ENCODE assay signal across 7 cellular contexts in genomic region chr17:41792835-41793748, GRCh38. TPM values are rescaled to one million over a fixed set of nuclear protein-coding genes. Genes with fewer than 3 reads are reported as not detected.
A peak's percentile ranks its signal among the peaks of the same experiment; 100 is the strongest.
DNase-seq lines count a peak whose midpoint lies in the region; ATAC-seq and TF ChIP-seq lines count a peak whose summit lies in the region.

No MANE protein-coding gene starts in this region.

- H3K27me3 ChIP-seq in HUES64 (ENCODE audit: insufficient read depth, low read length) (peaks cover 24% of the 10 kb centered on the region), iPS-18a (ENCODE audit: control insufficient read depth, insufficient read depth, low read length) (peaks cover 13% of the 10 kb centered on the region), thoracic aorta (replicated peaks; ENCODE audit: insufficient read depth) (no peaks in the 10 kb centered on the region)

- H3K4me1 ChIP-seq in HUES64 (ENCODE audit: insufficient read depth, low read length) (peaks cover 21% of the 10 kb centered on the region), iPS-18a (ENCODE audit: control insufficient read depth, low read depth, low read length) (peaks cover 21% of the 10 kb centered on the region), thoracic aorta (ENCODE audit: control insufficient read depth in 1 of 2, low read depth in 2 of 2) (peaks cover 11 to 15% of the 10 kb centered on the region in 2 donors)

- ATAC-seq in WTC11, result peak; percentile 21
- ATAC-seq in thoracic aorta (ENCODE audit: insufficient number of reproducible peaks, low FRiP score, low read depth), result no peak
- ATAC-seq in HG02588 (IDR thresholded peaks at IDR 0.05; ENCODE audit: unreplicated experiment), result no peak

- H3K4me1 Mint-ChIP-seq in WTC11, result peaks cover 35% of the 10 kb centered on the region

- DNase-seq in WTC11 (ENCODE audit: low spot score) (no peak), thoracic aorta (ENCODE audit: low spot score) (no peak)
- DNase-seq in effector CD4-positive, alpha-beta T cell, result no peak
- DNase-seq in stimulated activated CD4-positive, alpha-beta T cell treated with anti-CD3 and anti-CD28 coated beads, Interleukin-4, amount 100 ng/mL, for 4 hours, result no peak

- H3K36me3 Mint-ChIP-seq in WTC11, result no peaks in the 10 kb centered on the region

- H3K27ac ChIP-seq in HUES64 (ENCODE audit: low read depth, low read length) (peak overlapping the region; percentile 33; the same call in 1 of the 2 replicates), iPS-18a (ENCODE audit: low read length) (no peak overlapping the region), thoracic aorta (peak overlapping the region; percentile 41 to 43)

- H3K9me3 ChIP-seq in HUES64 (ENCODE audit: insufficient read depth, low read depth, low read length) (no peaks in the 10 kb centered on the region), iPS-18a (ENCODE audit: control insufficient read depth, low read depth, low read length) (no peaks in the 10 kb centered on the region), thoracic aorta (no peaks in the 10 kb centered on the region)

- peaks cover 46% of the 10 kb centered on the region for H3K27me3 Mint-ChIP-seq in WTC11 (ENCODE audit: low read depth)

- H3K9ac ChIP-seq in HUES64 (ENCODE audit: low read depth, low read length) (peak overlapping the region; percentile 38; the same call in 1 of the 2 replicates), iPS-18a (ENCODE audit: low read length) (no peak overlapping the region)

- no peak for TF ChIP-seq CTCF in WTC11 (IDR thresholded peaks at IDR 0.05)
- no peak for TF ChIP-seq CTCF in thoracic aorta (IDR thresholded peaks at IDR 0.05)

- no peak overlapping the region for H3K27ac Mint-ChIP-seq in WTC11

- CTCF ChIA-PET in WTC11 (lab: Charles Lee), result interaction anchor here (0.6 to 10.1 kb wide), 6 partner anchors 7 to 97 kb away, joined by 3 to 252 read pairs (median 4); partner anchors contain the start of genes JUP and P3H4

- H3K36me3 ChIP-seq in HUES64 (ENCODE audit: insufficient read depth, low read length), result no peaks in the 10 kb centered on the region
- no peaks in the 10 kb centered on the region for H3K36me3 ChIP-seq in iPS-18a (ENCODE audit: control insufficient read depth, low read depth, low read length)
- H3K36me3 ChIP-seq in thoracic aorta, result no peaks in the 10 kb centered on the region

- H3K4me3 Mint-ChIP-seq in WTC11, result peak overlapping the region; percentile 60

- POLR2A ChIA-PET in WTC11 (lab: Charles Lee), result interaction anchor here (1.3 to 9.9 kb wide), 4 partner anchors 8 to 630 kb away, joined by 3 to 142 read pairs (median 3); partner anchors contain the start of genes CAVIN1 and JUP

- 15% methylated on average over 21 of the region's 21 CpGs for WGBS in HUES64

- no peaks in the 10 kb centered on the region for H3K9me3 Mint-ChIP-seq in WTC11

- H3K4me3 ChIP-seq in HUES64 (ENCODE audit: low read length) (peak overlapping the region; percentile 40), iPS-18a (ENCODE audit: low read length) (peak overlapping the region; percentile 5), thoracic aorta (peak overlapping the region; percentile 35)

TF ChIP-seq in WTC11, 78 proteins besides CTCF, POLR2A, EP300 and RAD21:
- TF ChIP-seq ZBTB43 (CRISPR knock-in tag; IDR thresholded peaks at IDR 0.05), result 0 out of 2 replicates have a peak, but pooled peaks have one; percentile 46
- no peak for TF ChIP-seq JUN (CRISPR knock-in tag; IDR thresholded peaks at IDR 0.05)
- TF ChIP-seq NFE2L1 (CRISPR knock-in tag; IDR thresholded peaks at IDR 0.05), result peak; percentile 13; the same call in 1 of the 2 replicates
- no peak for TF ChIP-seq CBFB (CRISPR knock-in tag; IDR thresholded peaks at IDR 0.05; ENCODE audit: low read depth)
- TF ChIP-seq SP1 (CRISPR knock-in tag; conservative IDR thresholded peaks at IDR 0.05), result 0 out of 2 replicates have a peak, but pooled peaks have one; percentile 15

RNA-seq across cellular contexts. Expression of gene JUP, which starts 6.6 kb away (rescaled TPM):
- polyA plus RNA-seq in HUES64 (2013, experiment 1 of 2), result 61.3 TPM
- polyA plus RNA-seq in HUES64 (2013, experiment 2 of 2), result 64.8 TPM
- total RNA-seq in WTC11 (2021) (93.5 to 103 TPM (median 100 TPM) in 3 replicates), thoracic aorta (10 to 100 TPM; 82.4 to 98.7 TPM)

RNA-seq across cellular contexts. Expression of gene P3H4, which starts 18.7 kb away (rescaled TPM):
- polyA plus RNA-seq in HUES64 (2013, experiment 1 of 2), result 18.0 TPM
- 22.3 TPM for polyA plus RNA-seq in HUES64 (2013, experiment 2 of 2)
- total RNA-seq in WTC11 (2021) (32.1 to 34.6 TPM (median 33.5 TPM) in 3 replicates), thoracic aorta (10 to 100 TPM; 20.7 to 41.0 TPM)

RNA-seq across cellular contexts. Expression of gene FKBP10, which starts 19.7 kb away (rescaled TPM):
- polyA plus RNA-seq in HUES64 (2013, experiment 1 of 2), result 108 TPM
- polyA plus RNA-seq in HUES64 (2013, experiment 2 of 2), result 105 TPM
- total RNA-seq in WTC11 (2021) (227 to 243 TPM (median 232 TPM) in 3 replicates), thoracic aorta (100 to 1,000 TPM; 125 to 188 TPM)

RNA-seq across cellular contexts. Expression of gene NT5C3B, which starts 42.9 kb away (rescaled TPM):
- polyA plus RNA-seq in HUES64 (2013, experiment 1 of 2), result 60.6 TPM
- 57.7 TPM for polyA plus RNA-seq in HUES64 (2013, experiment 2 of 2)
- 58.1 to 62.9 TPM (median 59.4 TPM) in 3 replicates for total RNA-seq in WTC11 (2021)
- total RNA-seq in thoracic aorta, result 10 to 100 TPM; 62.1 to 69.7 TPM

RNA-seq across cellular contexts. Expression of gene KLHL10, which starts 44.5 kb away (rescaled TPM):
- polyA plus RNA-seq in HUES64 (2013, experiment 1 of 2), result 0.10 TPM
- polyA plus RNA-seq in HUES64 (2013, experiment 2 of 2), result not detected
- total RNA-seq in WTC11 (2021) (0.14 to 0.35 TPM (median 0.14 TPM) in 3 replicates), thoracic aorta (not detected)
